19 cellular contexts compared by ENCODE assay signal in genomic region chr4:1196421-1197183, GRCh38. TPM values are rescaled to one million over a fixed set of nuclear protein-coding genes. Genes with fewer than 3 reads are reported as not detected.
DNase-seq lines count a peak whose midpoint lies in the region; ATAC-seq and TF ChIP-seq lines count a peak whose summit lies in the region.
"Had no signal": no experiment of that assay in that cellular context is flagged by ENCODE, and none has a peak within 500 bp of the region (broad histone marks: within the 10 kb centered on the region; RNA-seq: fewer than 3 reads in every experiment).

No MANE protein-coding gene starts in this region.

- no peaks in the 10 kb centered on the region for H3K27me3 ChIP-seq in HCT116 (ENCODE audit: insufficient read depth, low read length)
- no peaks in the 10 kb centered on the region for H3K27me3 ChIP-seq in hepatocyte
- no peaks in the 10 kb centered on the region for H3K27me3 ChIP-seq in sigmoid colon
- H3K27me3 ChIP-seq: gastroesophageal sphincter, upper lobe of right lung had no signal

- no peak overlapping the region for H3K4me3 ChIP-seq in HCT116 (replicated peaks in 1 of 2; ENCODE audit: low read depth in 1 of 2, low read length in 2 of 2)
- no peak overlapping the region for H3K4me3 ChIP-seq in hepatocyte
- no peak overlapping the region for H3K4me3 ChIP-seq in sigmoid colon
- H3K4me3 ChIP-seq: gastroesophageal sphincter, lower lobe of right lung, upper lobe of right lung had no signal

- no peaks in the 10 kb centered on the region for H3K9me2 ChIP-seq in HCT116 (ENCODE audit: insufficient read depth)
- H3K9me2 ChIP-seq in hepatocyte (replicated peaks; ENCODE audit: insufficient read depth) = no peaks in the 10 kb centered on the region

- CTCF ChIA-PET in HCT116 (lab: Charles Lee) = no interaction called here

- TF ChIP-seq EP300 in sigmoid colon (IDR thresholded peaks at IDR 0.05) = no peak

- RAD21 ChIA-PET in HCT116 (lab: Charles Lee; ENCODE audit: low non-redundant PET in 1 of 2, low total read pairs in 2 of 2, uncharacterized antibody in 2 of 2, unreplicated experiment in 2 of 2) = no interaction called here

- peaks cover 11 to 14% of the 10 kb centered on the region in 2 experiments for H3K4me1 ChIP-seq in HCT116 (ENCODE audit: control insufficient read depth in 1 of 2, insufficient read depth in 2 of 2, low read length in 2 of 2)
- H3K4me1 ChIP-seq in hepatocyte (ENCODE audit: insufficient read depth) = peaks cover 29% of the 10 kb centered on the region
- peaks cover 0 to 59% (median 59%) of the 10 kb centered on the region in 4 donors for H3K4me1 ChIP-seq in sigmoid colon

- ATAC-seq in HCT116 (0 out of 2 replicates have a peak, but pooled peaks have one; percentile 21), HG03469 (IDR thresholded peaks at IDR 0.05; ENCODE audit: unreplicated experiment) (no peak), GM18519 (IDR thresholded peaks at IDR 0.05; ENCODE audit: low FRiP score, unreplicated experiment) (no peak)
- ATAC-seq: gastroesophageal sphincter; lower lobe of right lung; naive thymus-derived CD8-positive, alpha-beta T cell; upper lobe of right lung; WTC11 had no signal

- DNase-seq in activated CD8-positive, alpha-beta memory T cell treated with anti-CD3 and anti-CD28 coated beads, Interleukin-2, amount 50 U/mL, for 48 hours = peak; percentile 49
- no peak for DNase-seq in activated CD8-positive, alpha-beta memory T cell treated with anti-CD3 and anti-CD28 coated beads, Interleukin-2, amount 50 U/mL, for 4 hours
- DNase-seq in HCT116 (ENCODE audit: low read depth, low spot score) (no peak), hepatocyte (ENCODE audit: low spot score) (peak; percentile 1), sigmoid colon (peak; percentile 56), glomerular visceral epithelial cell (ENCODE audit: extremely low spot score) (no peak)
- DNase-seq: activated naive CD4-positive, alpha-beta T cell treated with anti-CD3 and anti-CD28 coated beads, Interleukin-2, amount 50 U/mL, for 16 hours; CD4-positive, alpha-beta memory T cell; lower lobe of right lung; MM.1S; NCI-H187; NCI-H446 had no signal

- no TSS peak for BruUV-seq in HCT116 (replicated peaks; lab: Mats Ljungman, UMichigan)

- TF ChIP-seq CTCF in HCT116 (IDR thresholded peaks at IDR 0.05 in 2 of 3, conservative IDR thresholded peaks at IDR 0.05 in 1 of 3; ENCODE audit: borderline replicate concordance in 1 of 3, insufficient read depth in 1 of 3, low read depth in 2 of 3, low read length in 2 of 3) (no peak), hepatocyte (IDR thresholded peaks at IDR 0.05; ENCODE audit: poor library complexity) (no peak), sigmoid colon (IDR thresholded peaks at IDR 0.05) (no peak)

- H3K9me3 ChIP-seq in HCT116 (ENCODE audit: control insufficient read depth in 1 of 2, insufficient read depth in 1 of 2, low read depth in 1 of 2, low read length in 2 of 2) (no peaks in the 10 kb centered on the region), hepatocyte (ENCODE audit: low read depth) (no peaks in the 10 kb centered on the region), sigmoid colon (no peaks in the 10 kb centered on the region)
- H3K9me3 ChIP-seq: gastroesophageal sphincter, lower lobe of right lung, upper lobe of right lung had no signal

- POLR2A ChIA-PET in HCT116 (lab: Charles Lee) = no interaction called here

- no peak overlapping the region for H3K27ac ChIP-seq in HCT116 (ENCODE audit: low read depth, low read length)
- H3K27ac ChIP-seq in hepatocyte = no peak overlapping the region
- no peak overlapping the region for H3K27ac ChIP-seq in sigmoid colon
- H3K27ac ChIP-seq: epithelial cell of prostate, lower lobe of right lung, upper lobe of right lung had no signal

- no peak overlapping the region for H3K9ac ChIP-seq in HCT116 (ENCODE audit: low read length)

- H3K79me2 ChIP-seq in HCT116 (ENCODE audit: insufficient read depth, low read length) (no peaks in the 10 kb centered on the region), hepatocyte (no peaks in the 10 kb centered on the region)

- WGBS in hepatocyte (ENCODE audit: low lambda C conversion rate, missing lambda C conversion rate) = 90% methylated on average over 13 of the region's 13 CpGs
- WGBS in sigmoid colon, 2 donors = 91 to 94% methylated on average over 13 of the region's 13 CpGs

- H4K20me1 ChIP-seq in HCT116 (ENCODE audit: insufficient read depth) (no peaks in the 10 kb centered on the region), hepatocyte (ENCODE audit: insufficient read depth, poor library complexity, severe bottlenecking) (no peaks in the 10 kb centered on the region)

- H3K36me3 ChIP-seq in HCT116 (ENCODE audit: control insufficient read depth in 1 of 2, insufficient read depth in 2 of 2, low read length in 2 of 2) = no peaks in the 10 kb centered on the region
- no peaks in the 10 kb centered on the region for H3K36me3 ChIP-seq in hepatocyte (replicated peaks; ENCODE audit: insufficient read depth, low read depth)
- H3K36me3 ChIP-seq in sigmoid colon = no peaks in the 10 kb centered on the region
- H3K36me3 ChIP-seq: gastroesophageal sphincter, lower lobe of right lung, upper lobe of right lung had no signal

- intact Hi-C loops in HCT116 (cut with micrococcal nuclease) = no loop called here
- intact Hi-C loops in sigmoid colon (cut with DNase I) = no loop called here

- H3K4me2 ChIP-seq in HCT116 (ENCODE audit: low read length) (no peak overlapping the region), hepatocyte (no peak overlapping the region)

- TF ChIP-seq POLR2A in HCT116 (IDR thresholded peaks at IDR 0.05; ENCODE audit: borderline replicate concordance, extremely low read depth, insufficient read depth, insufficient read length) = no peak
- TF ChIP-seq POLR2A in sigmoid colon (IDR thresholded peaks at IDR 0.05) = no peak

- H2AFZ ChIP-seq in HCT116 (ENCODE audit: low read depth, low read length, poor library complexity, severe bottlenecking) (no peak overlapping the region), hepatocyte (no peak overlapping the region)

- TF ChIP-seq RAD21 in HCT116 (IDR thresholded peaks at IDR 0.05; ENCODE audit: low read depth) = no peak

TF ChIP-seq in HCT116, 20 proteins besides CTCF, POLR2A, EP300 and RAD21:
- no peak for TF ChIP-seq ATF3 (IDR thresholded peaks at IDR 0.05)
- TF ChIP-seq MAX (IDR thresholded peaks at IDR 0.05) = no peak
- TF ChIP-seq ZNF274 (IDR thresholded peaks at IDR 0.05; ENCODE audit: low read depth, low read length) = no peak
- no peak for TF ChIP-seq ZFX (IDR thresholded peaks at IDR 0.05)
- TF ChIP-seq POLR2AphosphoS5 (IDR thresholded peaks at IDR 0.05; ENCODE audit: low read depth, low read length) = no peak
- TF ChIP-seq ELF1 (IDR thresholded peaks at IDR 0.05; ENCODE audit: borderline replicate concordance, low read depth) = no peak
- TF ChIP-seq TCF7L2 (IDR thresholded peaks at IDR 0.05; ENCODE audit: borderline replicate concordance, extremely low read depth, insufficient read depth, insufficient read length) = no peak
- no peak for TF ChIP-seq REST (IDR thresholded peaks at IDR 0.05; ENCODE audit: low read depth)
- TF ChIP-seq CEBPB (IDR thresholded peaks at IDR 0.05; ENCODE audit: low read depth) = no peak
- no peak for TF ChIP-seq YY1 (IDR thresholded peaks at IDR 0.05; ENCODE audit: extremely low read depth, insufficient replicate concordance, low read depth, low read length)

RNA-seq across cellular contexts. Expression of gene SPON2, which starts 24.2 kb away (rescaled TPM):
- total RNA-seq in HCT116 (2021; ENCODE audit: unreplicated experiment) (1.5 TPM), hepatocyte (308 and 403 TPM in 2 replicates), sigmoid colon (100 to 1,000 TPM in 1 of 4 donors, 10 to 100 TPM in 3; 33.6 to 165 (median 79.8) TPM)
- polyA plus RNA-seq in HCT116 (2012) = 0.72 and 1.0 TPM in 2 replicates
- polyA plus RNA-seq in hepatocyte (1,210 and 1,380 TPM in 2 replicates), sigmoid colon (10 to 100 TPM in 2 of 3 donors, 1 to 10 TPM in 1; 8.6 to 33.6 (median 25.2) TPM)

RNA-seq across cellular contexts. Expression of gene CTBP1, which starts 52.3 kb away (rescaled TPM):
- total RNA-seq in HCT116 (2021; ENCODE audit: unreplicated experiment) = 175 TPM
- 225 and 299 TPM in 2 replicates for polyA plus RNA-seq in HCT116 (2012)
- 129 and 169 TPM in 2 replicates for total RNA-seq in hepatocyte
- polyA plus RNA-seq in hepatocyte = 147 and 179 TPM in 2 replicates
- 100 to 1,000 TPM in 3 of 4 donors, 10 to 100 TPM in 1; 98.9 to 160 (median 129) TPM for total RNA-seq in sigmoid colon
- 100 to 1,000 TPM in 1 of 3 donors, 10 to 100 TPM in 2; 67.9 to 162 (median 71.4) TPM for polyA plus RNA-seq in sigmoid colon

Comparison
In these comparisons a context has a peak if more than half of its experiments do, and no peak if none do; other contexts are left out.
1. DNase-seq: peak in activated CD8-positive, alpha-beta memory T cell treated with anti-CD3 and anti-CD28 coated beads, Interleukin-2, amount 50 U/mL, for 48 hours (single experiment), hepatocyte (single experiment) and sigmoid colon (single experiment); none in activated CD8-positive, alpha-beta memory T cell treated with anti-CD3 and anti-CD28 coated beads, Interleukin-2, amount 50 U/mL, for 4 hours (single experiment), HCT116 (single experiment) and glomerular visceral epithelial cell (single experiment).
2. RNA of gene SPON2, which starts 24.2 kb away (total RNA-seq): 308 to 403 TPM in hepatocyte and 33.6 to 165 TPM in sigmoid colon; 1.5 TPM in HCT116 (single experiment); every median in the first group is over 10 times any median in the second.